10 cellular contexts compared by ENCODE assay signal in genomic region chr10:34537629-34538231, GRCh38.
DNase-seq lines count a peak whose midpoint lies in the region; ATAC-seq and TF ChIP-seq lines count a peak whose summit lies in the region.
"Had no signal": no experiment of that assay in that cellular context is flagged by ENCODE, and none has a peak within 500 bp of the region (broad histone marks: within the 10 kb centered on the region; RNA-seq: fewer than 3 reads in every experiment).

No MANE protein-coding gene starts in this region.

- H3K4me2 ChIP-seq in smooth muscle cell (peak overlapping the region; percentile 43), H9 (ENCODE audit: insufficient read depth, insufficient read length, low read length) (no peak overlapping the region)

- H3K4me3 Mint-ChIP-seq in H9 (no peak overlapping the region), T-cell (no peak overlapping the region)

- CTCF ChIA-PET in T-cell (lab: Charles Lee), result no interaction called here

- H3K4me1 ChIP-seq in HUES48 (ENCODE audit: control insufficient read depth, insufficient read depth, low read length) (peaks cover 16% of the 10 kb centered on the region), smooth muscle cell (ENCODE audit: low read depth) (peaks cover 6% of the 10 kb centered on the region), sigmoid colon (peaks cover 0 to 30% (median 20%) of the 10 kb centered on the region in 4 donors), H9 (ENCODE audit: insufficient read depth, low read length) (no peaks in the 10 kb centered on the region)
- H3K4me1 ChIP-seq: body of pancreas had no signal

- H3K27ac ChIP-seq in HUES48 (ENCODE audit: low read depth, low read length), result peak overlapping the region; percentile 67
- H3K27ac ChIP-seq in smooth muscle cell (ENCODE audit: low read depth), result no peak overlapping the region
- H3K27ac ChIP-seq in sigmoid colon, result peak overlapping the region in 2 of 4 donors; percentile 9 to 12
- no peak overlapping the region for H3K27ac ChIP-seq in H9 (ENCODE audit: insufficient read length, low read depth, low read length)
- H3K27ac ChIP-seq: body of pancreas, psoas muscle, suprapubic skin had no signal

- H3K79me2 ChIP-seq in smooth muscle cell (ENCODE audit: low read depth) (peaks cover 9% of the 10 kb centered on the region), H9 (ENCODE audit: insufficient read depth, low read length) (no peaks in the 10 kb centered on the region; the same call in 1 of the 2 replicates)

- no peak overlapping the region for H3K23ac ChIP-seq in H9 (ENCODE audit: insufficient read length, low read depth, low read length)

- H3K36me3 Mint-ChIP-seq in H9 (ENCODE audit: insufficient read depth in 1 of 3, low read depth in 3 of 3) (peaks cover 0 to 9% (median 2%) of the 10 kb centered on the region in 3 experiments; a peak in 3 of 7 replicates), T-cell (no peaks in the 10 kb centered on the region)

- 77% methylated on average over 6 of the region's 6 CpGs for WGBS in smooth muscle cell (ENCODE audit: low lambda C conversion rate)
- 85 to 89% methylated on average over 6 of the region's 6 CpGs for WGBS in sigmoid colon, 2 donors
- no CpG with 5 or more reads among the region's 6 CpGs for WGBS in H9 (ENCODE audit: extremely low coverage, insufficient read length, low lambda C conversion rate)

- H4K20me1 ChIP-seq in smooth muscle cell (ENCODE audit: low read depth) (peaks cover 8% of the 10 kb centered on the region), H9 (ENCODE audit: control insufficient read depth, insufficient read depth, insufficient read length) (no peaks in the 10 kb centered on the region)

- no peaks in the 10 kb centered on the region for H3K23me2 ChIP-seq in H9 (ENCODE audit: insufficient read length, low read depth, low read length, poor library complexity, severe bottlenecking)

- H4K91ac ChIP-seq in H9 (ENCODE audit: insufficient read length, low read depth, low read length), result no peak overlapping the region

- H3K36me3 ChIP-seq in HUES48 (ENCODE audit: control insufficient read depth, insufficient read depth, low read length) (no peaks in the 10 kb centered on the region), smooth muscle cell (ENCODE audit: low read depth) (no peaks in the 10 kb centered on the region), sigmoid colon (no peaks in the 10 kb centered on the region)
- H3K36me3 ChIP-seq: suprapubic skin had no signal

- no peak overlapping the region for H3T11ph ChIP-seq in H9 (ENCODE audit: low read length)

- H2BK120ac ChIP-seq in H9 (ENCODE audit: low read depth, low read length, poor library complexity, severe bottlenecking), result no peak overlapping the region

- H4K8ac ChIP-seq in H9 (replicated peaks; ENCODE audit: insufficient read length, low read depth, low read length), result no peak overlapping the region

- TF ChIP-seq EP300 in sigmoid colon (IDR thresholded peaks at IDR 0.05), result no peak

- H3K27me3 Mint-ChIP-seq in H9 (ENCODE audit: low read depth), result no peaks in the 10 kb centered on the region
- peaks cover 4 to 7% of the 10 kb centered on the region in 2 donors for H3K27me3 Mint-ChIP-seq in T-cell

- peaks cover 4% of the 10 kb centered on the region for H3F3A ChIP-seq in smooth muscle cell (ENCODE audit: low read depth)

- H3K9me3 Mint-ChIP-seq in H9 (no peaks in the 10 kb centered on the region), T-cell (no peaks in the 10 kb centered on the region)

- no peak overlapping the region for H3K14ac ChIP-seq in H9 (ENCODE audit: insufficient read depth, low read length)

- H3K4me1 Mint-ChIP-seq in H9 (peaks cover 14 to 15% of the 10 kb centered on the region in 2 experiments), T-cell (peaks cover 0 to 2% (median 0%) of the 10 kb centered on the region in 3 donors)

- no peak for TF ChIP-seq POLR2A in sigmoid colon (IDR thresholded peaks at IDR 0.05)

- H2BK20ac ChIP-seq in H9 (ENCODE audit: low read depth, low read length, poor library complexity, severe bottlenecking), result no peak overlapping the region

- H3K27me3 ChIP-seq in HUES48 (ENCODE audit: control insufficient read depth, insufficient read depth, low read length) (no peaks in the 10 kb centered on the region), smooth muscle cell (ENCODE audit: low read depth) (no peaks in the 10 kb centered on the region), sigmoid colon (no peaks in the 10 kb centered on the region), H9 (ENCODE audit: insufficient read depth, low read length) (no peaks in the 10 kb centered on the region)
- H3K27me3 ChIP-seq: body of pancreas, suprapubic skin had no signal

- ATAC-seq in GM19035 (IDR thresholded peaks at IDR 0.05; ENCODE audit: unreplicated experiment) (peak; percentile 84), HG02623 (IDR thresholded peaks at IDR 0.05; ENCODE audit: unreplicated experiment) (peak; percentile 80), T-cell (replicated peaks in 1 of 4) (no peak)
- ATAC-seq: body of pancreas, psoas muscle had no signal

- H3K27ac Mint-ChIP-seq in H9, result peak overlapping the region in 1 of 3 experiments; percentile 73; a peak in 1 of 7 replicates
- H3K27ac Mint-ChIP-seq in T-cell, result no peak overlapping the region

- no peak overlapping the region for H4K5ac ChIP-seq in H9 (ENCODE audit: insufficient read length, low read depth, low read length)

- H3K18ac ChIP-seq in H9 (ENCODE audit: insufficient read length, low read depth, low read length), result no peak overlapping the region

- no peak overlapping the region for H2AK5ac ChIP-seq in H9 (ENCODE audit: insufficient read length, low read length)

- H2BK12ac ChIP-seq in H9 (ENCODE audit: insufficient read length, low read depth, low read length), result no peak overlapping the region

- H3K9ac ChIP-seq in HUES48 (ENCODE audit: low read depth, low read length) (no peak overlapping the region), smooth muscle cell (ENCODE audit: low read depth) (no peak overlapping the region), H9 (ENCODE audit: extremely low read depth, insufficient read length, low read length) (no peak overlapping the region)

- TF ChIP-seq CTCF in smooth muscle cell (IDR thresholded peaks at IDR 0.05; ENCODE audit: borderline replicate concordance, insufficient read depth, poor library complexity, severe bottlenecking) (no peak), sigmoid colon (IDR thresholded peaks at IDR 0.05) (no peak), H9 (conservative IDR thresholded peaks at IDR 0.05) (no peak)

- no peak overlapping the region for H3K4me3 ChIP-seq in HUES48 (ENCODE audit: low read depth, low read length)
- H3K4me3 ChIP-seq in smooth muscle cell, result peak overlapping the region; percentile 32
- no peak overlapping the region for H3K4me3 ChIP-seq in sigmoid colon
- H3K4me3 ChIP-seq: body of pancreas, psoas muscle, suprapubic skin had no signal

- H2BK15ac ChIP-seq in H9 (ENCODE audit: low read depth, low read length), result no peak overlapping the region

- no peaks in the 10 kb centered on the region for H3K79me1 ChIP-seq in H9 (ENCODE audit: insufficient read depth, low read depth, low read length, poor library complexity, severe bottlenecking)

- intact Hi-C loops in sigmoid colon (cut with DNase I), result no loop called here

- DNase-seq in smooth muscle cell (lab: John Stamatoyannopoulos, UW; ENCODE audit: unreplicated experiment), result no peak
- DNase-seq in sigmoid colon, result no peak
- no peak for DNase-seq in H9
- no peak for DNase-seq in T-cell
- DNase-seq: body of pancreas had no signal

- POLR2A ChIA-PET in T-cell (lab: Charles Lee), result no interaction called here

- H2BK5ac ChIP-seq in H9 (ENCODE audit: insufficient read length, low read length), result no peak overlapping the region

- H3K56ac ChIP-seq in H9 (ENCODE audit: insufficient read length, low read depth, low read length), result no peak overlapping the region

- no peak overlapping the region for H3K4ac ChIP-seq in H9 (ENCODE audit: low read depth, low read length)

- no peaks in the 10 kb centered on the region for H3K9me3 ChIP-seq in HUES48 (ENCODE audit: control insufficient read depth, insufficient read depth, low read length)
- no peaks in the 10 kb centered on the region for H3K9me3 ChIP-seq in smooth muscle cell (replicated peaks; ENCODE audit: low read depth)
- no peaks in the 10 kb centered on the region for H3K9me3 ChIP-seq in sigmoid colon
- no peaks in the 10 kb centered on the region for H3K9me3 ChIP-seq in H9 (ENCODE audit: control insufficient read depth, low read depth, low read length)
- H3K9me3 ChIP-seq: body of pancreas, psoas muscle, suprapubic skin had no signal

- no peak overlapping the region for H2AFZ ChIP-seq in smooth muscle cell (ENCODE audit: low read depth)
- no peak overlapping the region for H2AFZ ChIP-seq in H9 (ENCODE audit: low read length)

Comparison
In these comparisons a context has a peak if more than half of its experiments do, and no peak if none do; other contexts are left out.
1. ATAC-seq: peak in GM19035 (single experiment) and HG02623 (single experiment); none in T-cell (0 of 4).